ENCODE assay signal across 1 cellular context in genomic region chr6:159252955-159253508, GRCh38.
TF ChIP-seq lines count a peak whose summit lies in the region.

No MANE protein-coding gene starts in this region.

TF ChIP-seq in HepG2, 621 proteins besides CTCF, POLR2A, EP300 and RAD21 (continued from another document):
- TF ChIP-seq ZNF646 (CRISPR knock-in tag; IDR thresholded peaks at IDR 0.05), result no peak
- TF ChIP-seq, protein P1, sequence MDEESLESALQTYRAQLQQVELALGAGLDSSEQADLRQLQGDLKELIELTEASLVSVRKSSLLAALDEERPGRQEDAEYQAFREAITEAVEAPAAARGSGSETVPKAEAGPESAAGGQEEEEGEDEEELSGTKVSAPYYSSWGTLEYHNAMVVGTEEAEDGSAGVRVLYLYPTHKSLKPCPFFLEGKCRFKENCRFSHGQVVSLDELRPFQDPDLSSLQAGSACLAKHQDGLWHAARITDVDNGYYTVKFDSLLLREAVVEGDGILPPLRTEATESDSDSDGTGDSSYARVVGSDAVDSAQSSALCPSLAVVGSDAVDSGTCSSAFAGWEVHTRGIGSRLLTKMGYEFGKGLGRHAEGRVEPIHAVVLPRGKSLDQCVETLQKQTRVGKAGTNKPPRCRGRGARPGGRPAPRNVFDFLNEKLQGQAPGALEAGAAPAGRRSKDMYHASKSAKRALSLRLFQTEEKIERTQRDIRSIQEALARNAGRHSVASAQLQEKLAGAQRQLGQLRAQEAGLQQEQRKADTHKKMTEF (CRISPR knock-in tag; IDR thresholded peaks at IDR 0.05), result no peak
- TF ChIP-seq ZZZ3 (CRISPR knock-in tag; IDR thresholded peaks at IDR 0.05; ENCODE audit: borderline replicate concordance), result no peak
- TF ChIP-seq XRCC5 (optimal IDR thresholded peaks at IDR 0.05; ENCODE audit: low read length), result peak; percentile 59
- TF ChIP-seq, protein P2, sequence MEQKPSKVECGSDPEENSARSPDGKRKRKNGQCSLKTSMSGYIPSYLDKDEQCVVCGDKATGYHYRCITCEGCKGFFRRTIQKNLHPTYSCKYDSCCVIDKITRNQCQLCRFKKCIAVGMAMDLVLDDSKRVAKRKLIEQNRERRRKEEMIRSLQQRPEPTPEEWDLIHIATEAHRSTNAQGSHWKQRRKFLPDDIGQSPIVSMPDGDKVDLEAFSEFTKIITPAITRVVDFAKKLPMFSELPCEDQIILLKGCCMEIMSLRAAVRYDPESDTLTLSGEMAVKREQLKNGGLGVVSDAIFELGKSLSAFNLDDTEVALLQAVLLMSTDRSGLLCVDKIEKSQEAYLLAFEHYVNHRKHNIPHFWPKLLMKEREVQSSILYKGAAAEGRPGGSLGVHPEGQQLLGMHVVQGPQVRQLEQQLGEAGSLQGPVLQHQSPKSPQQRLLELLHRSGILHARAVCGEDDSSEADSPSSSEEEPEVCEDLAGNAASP (CRISPR knock-in tag; IDR thresholded peaks at IDR 0.05; ENCODE audit: borderline replicate concordance), result peak; percentile 62; the same call in 1 of the 2 replicates
- peak; percentile 38 for TF ChIP-seq STAG1 (CRISPR knock-in tag; IDR thresholded peaks at IDR 0.05)
- TF ChIP-seq ZBTB21 (CRISPR knock-in tag; IDR thresholded peaks at IDR 0.05), result no peak
- no peak for TF ChIP-seq NFIC (IDR thresholded peaks at IDR 0.05; ENCODE audit: low read length)
- no peak for TF ChIP-seq ERF (CRISPR knock-in tag; IDR thresholded peaks at IDR 0.05)
- TF ChIP-seq, protein P3, sequence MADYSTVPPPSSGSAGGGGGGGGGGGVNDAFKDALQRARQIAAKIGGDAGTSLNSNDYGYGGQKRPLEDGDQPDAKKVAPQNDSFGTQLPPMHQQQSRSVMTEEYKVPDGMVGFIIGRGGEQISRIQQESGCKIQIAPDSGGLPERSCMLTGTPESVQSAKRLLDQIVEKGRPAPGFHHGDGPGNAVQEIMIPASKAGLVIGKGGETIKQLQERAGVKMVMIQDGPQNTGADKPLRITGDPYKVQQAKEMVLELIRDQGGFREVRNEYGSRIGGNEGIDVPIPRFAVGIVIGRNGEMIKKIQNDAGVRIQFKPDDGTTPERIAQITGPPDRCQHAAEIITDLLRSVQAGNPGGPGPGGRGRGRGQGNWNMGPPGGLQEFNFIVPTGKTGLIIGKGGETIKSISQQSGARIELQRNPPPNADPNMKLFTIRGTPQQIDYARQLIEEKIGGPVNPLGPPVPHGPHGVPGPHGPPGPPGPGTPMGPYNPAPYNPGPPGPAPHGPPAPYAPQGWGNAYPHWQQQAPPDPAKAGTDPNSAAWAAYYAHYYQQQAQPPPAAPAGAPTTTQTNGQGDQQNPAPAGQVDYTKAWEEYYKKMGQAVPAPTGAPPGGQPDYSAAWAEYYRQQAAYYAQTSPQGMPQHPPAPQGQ (CRISPR knock-in tag; IDR thresholded peaks at IDR 0.05; ENCODE audit: borderline replicate concordance), result no peak
- TF ChIP-seq ZNF724P (CRISPR knock-in tag; IDR thresholded peaks at IDR 0.05; ENCODE audit: borderline replicate concordance), result no peak
- no peak for TF ChIP-seq ZNF224 (CRISPR knock-in tag; IDR thresholded peaks at IDR 0.05)
- no peak for TF ChIP-seq HMG20B (CRISPR knock-in tag; conservative IDR thresholded peaks at IDR 0.05)
- TF ChIP-seq, protein P4, sequence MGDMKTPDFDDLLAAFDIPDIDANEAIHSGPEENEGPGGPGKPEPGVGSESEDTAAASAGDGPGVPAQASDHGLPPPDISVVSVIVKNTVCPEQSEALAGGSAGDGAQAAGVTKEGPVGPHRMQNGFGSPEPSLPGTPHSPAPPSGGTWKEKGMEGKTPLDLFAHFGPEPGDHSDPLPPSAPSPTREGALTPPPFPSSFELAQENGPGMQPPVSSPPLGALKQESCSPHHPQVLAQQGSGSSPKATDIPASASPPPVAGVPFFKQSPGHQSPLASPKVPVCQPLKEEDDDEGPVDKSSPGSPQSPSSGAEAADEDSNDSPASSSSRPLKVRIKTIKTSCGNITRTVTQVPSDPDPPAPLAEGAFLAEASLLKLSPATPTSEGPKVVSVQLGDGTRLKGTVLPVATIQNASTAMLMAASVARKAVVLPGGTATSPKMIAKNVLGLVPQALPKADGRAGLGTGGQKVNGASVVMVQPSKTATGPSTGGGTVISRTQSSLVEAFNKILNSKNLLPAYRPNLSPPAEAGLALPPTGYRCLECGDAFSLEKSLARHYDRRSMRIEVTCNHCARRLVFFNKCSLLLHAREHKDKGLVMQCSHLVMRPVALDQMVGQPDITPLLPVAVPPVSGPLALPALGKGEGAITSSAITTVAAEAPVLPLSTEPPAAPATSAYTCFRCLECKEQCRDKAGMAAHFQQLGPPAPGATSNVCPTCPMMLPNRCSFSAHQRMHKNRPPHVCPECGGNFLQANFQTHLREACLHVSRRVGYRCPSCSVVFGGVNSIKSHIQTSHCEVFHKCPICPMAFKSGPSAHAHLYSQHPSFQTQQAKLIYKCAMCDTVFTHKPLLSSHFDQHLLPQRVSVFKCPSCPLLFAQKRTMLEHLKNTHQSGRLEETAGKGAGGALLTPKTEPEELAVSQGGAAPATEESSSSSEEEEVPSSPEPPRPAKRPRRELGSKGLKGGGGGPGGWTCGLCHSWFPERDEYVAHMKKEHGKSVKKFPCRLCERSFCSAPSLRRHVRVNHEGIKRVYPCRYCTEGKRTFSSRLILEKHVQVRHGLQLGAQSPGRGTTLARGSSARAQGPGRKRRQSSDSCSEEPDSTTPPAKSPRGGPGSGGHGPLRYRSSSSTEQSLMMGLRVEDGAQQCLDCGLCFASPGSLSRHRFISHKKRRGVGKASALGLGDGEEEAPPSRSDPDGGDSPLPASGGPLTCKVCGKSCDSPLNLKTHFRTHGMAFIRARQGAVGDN (CRISPR knock-in tag; IDR thresholded peaks at IDR 0.05), result no peak
- TF ChIP-seq ZNF44 (CRISPR knock-in tag; IDR thresholded peaks at IDR 0.05), result 0 out of 2 replicates have a peak, but pooled peaks have one; percentile 37
- TF ChIP-seq, protein P5, sequence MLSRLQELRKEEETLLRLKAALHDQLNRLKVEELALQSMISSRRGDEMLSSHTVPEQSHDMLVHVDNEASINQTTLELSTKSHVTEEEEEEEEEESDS (CRISPR knock-in tag; IDR thresholded peaks at IDR 0.05; ENCODE audit: borderline replicate concordance), result no peak
- no peak for TF ChIP-seq TAF1 (CRISPR knock-in tag; IDR thresholded peaks at IDR 0.05)
- TF ChIP-seq, protein P6, sequence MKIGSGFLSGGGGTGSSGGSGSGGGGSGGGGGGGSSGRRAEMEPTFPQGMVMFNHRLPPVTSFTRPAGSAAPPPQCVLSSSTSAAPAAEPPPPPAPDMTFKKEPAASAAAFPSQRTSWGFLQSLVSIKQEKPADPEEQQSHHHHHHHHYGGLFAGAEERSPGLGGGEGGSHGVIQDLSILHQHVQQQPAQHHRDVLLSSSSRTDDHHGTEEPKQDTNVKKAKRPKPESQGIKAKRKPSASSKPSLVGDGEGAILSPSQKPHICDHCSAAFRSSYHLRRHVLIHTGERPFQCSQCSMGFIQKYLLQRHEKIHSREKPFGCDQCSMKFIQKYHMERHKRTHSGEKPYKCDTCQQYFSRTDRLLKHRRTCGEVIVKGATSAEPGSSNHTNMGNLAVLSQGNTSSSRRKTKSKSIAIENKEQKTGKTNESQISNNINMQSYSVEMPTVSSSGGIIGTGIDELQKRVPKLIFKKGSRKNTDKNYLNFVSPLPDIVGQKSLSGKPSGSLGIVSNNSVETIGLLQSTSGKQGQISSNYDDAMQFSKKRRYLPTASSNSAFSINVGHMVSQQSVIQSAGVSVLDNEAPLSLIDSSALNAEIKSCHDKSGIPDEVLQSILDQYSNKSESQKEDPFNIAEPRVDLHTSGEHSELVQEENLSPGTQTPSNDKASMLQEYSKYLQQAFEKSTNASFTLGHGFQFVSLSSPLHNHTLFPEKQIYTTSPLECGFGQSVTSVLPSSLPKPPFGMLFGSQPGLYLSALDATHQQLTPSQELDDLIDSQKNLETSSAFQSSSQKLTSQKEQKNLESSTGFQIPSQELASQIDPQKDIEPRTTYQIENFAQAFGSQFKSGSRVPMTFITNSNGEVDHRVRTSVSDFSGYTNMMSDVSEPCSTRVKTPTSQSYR (CRISPR knock-in tag; IDR thresholded peaks at IDR 0.05; ENCODE audit: borderline replicate concordance), result no peak
- TF ChIP-seq ZBTB46 (CRISPR knock-in tag; IDR thresholded peaks at IDR 0.05; ENCODE audit: borderline replicate concordance), result no peak
- TF ChIP-seq RFXAP (CRISPR knock-in tag; IDR thresholded peaks at IDR 0.05; ENCODE audit: borderline replicate concordance), result no peak
- TF ChIP-seq, protein P7, sequence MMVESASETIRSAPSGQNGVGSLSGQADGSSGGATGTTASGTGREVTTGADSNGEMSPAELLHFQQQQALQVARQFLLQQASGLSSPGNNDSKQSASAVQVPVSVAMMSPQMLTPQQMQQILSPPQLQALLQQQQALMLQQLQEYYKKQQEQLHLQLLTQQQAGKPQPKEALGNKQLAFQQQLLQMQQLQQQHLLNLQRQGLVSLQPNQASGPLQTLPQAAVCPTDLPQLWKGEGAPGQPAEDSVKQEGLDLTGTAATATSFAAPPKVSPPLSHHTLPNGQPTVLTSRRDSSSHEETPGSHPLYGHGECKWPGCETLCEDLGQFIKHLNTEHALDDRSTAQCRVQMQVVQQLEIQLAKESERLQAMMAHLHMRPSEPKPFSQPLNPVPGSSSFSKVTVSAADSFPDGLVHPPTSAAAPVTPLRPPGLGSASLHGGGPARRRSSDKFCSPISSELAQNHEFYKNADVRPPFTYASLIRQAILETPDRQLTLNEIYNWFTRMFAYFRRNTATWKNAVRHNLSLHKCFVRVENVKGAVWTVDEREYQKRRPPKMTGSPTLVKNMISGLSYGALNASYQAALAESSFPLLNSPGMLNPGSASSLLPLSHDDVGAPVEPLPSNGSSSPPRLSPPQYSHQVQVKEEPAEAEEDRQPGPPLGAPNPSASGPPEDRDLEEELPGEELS (CRISPR knock-in tag; IDR thresholded peaks at IDR 0.05), result no peak
- no peak for TF ChIP-seq LBX2 (CRISPR knock-in tag; IDR thresholded peaks at IDR 0.05; ENCODE audit: borderline replicate concordance)
- no peak for TF ChIP-seq ZNF543 (CRISPR knock-in tag; IDR thresholded peaks at IDR 0.05)
TF ChIP-seq in HepG2: peak in this region for 5.
